ENCODE assay signal across 22 cellular contexts in genomic region chr4:6418193-6418755, GRCh38. TPM values are rescaled to one million over a fixed set of nuclear protein-coding genes. Genes with fewer than 3 reads are reported as not detected.
"Had no signal": no experiment of that assay in that cellular context is flagged by ENCODE, and none has a peak within 500 bp of the region (broad histone marks: within the 10 kb centered on the region; RNA-seq: fewer than 3 reads in every experiment).

No MANE protein-coding gene starts in this region.

- H3K36me3 ChIP-seq: heart left ventricle, left ventricle myocardium inferior, lower lobe of right lung, sigmoid colon, thyroid gland, uterus had no signal

- H3K4me3 ChIP-seq: dorsolateral prefrontal cortex, esophagus squamous epithelium, heart left ventricle, left ventricle myocardium inferior, lower lobe of right lung, psoas muscle, sigmoid colon, skin epidermis, thyroid gland, uterus had no signal

- H3K4me1 ChIP-seq: lower lobe of right lung, psoas muscle, thyroid gland had no signal

- H3K27ac ChIP-seq: esophagus squamous epithelium, heart left ventricle, left ventricle myocardium inferior, lower lobe of right lung, psoas muscle, sigmoid colon, skin epidermis, thyroid gland had no signal

- H3K36me3 Mint-ChIP-seq: memory B cell; natural killer cell treated with Interleukin-12 subunit alpha and Interleukin-12 subunit beta and Interleukin-15 and Interleukin-18, amount 100 ng/mL, for 72 hours; type B pancreatic cell had no signal

- H3K9me3 Mint-ChIP-seq: central memory CD8-positive, alpha-beta T cell; effector memory CD8-positive, alpha-beta T cell; natural killer cell treated with Interleukin-12 subunit alpha and Interleukin-12 subunit beta and Interleukin-15 and Interleukin-18, amount 100 ng/mL, for 72 hours; type B pancreatic cell had no signal

- H3K9me3 ChIP-seq: esophagus squamous epithelium, heart left ventricle, left ventricle myocardium inferior, lower lobe of right lung, psoas muscle, sigmoid colon, thyroid gland, uterus had no signal

- DNase-seq: cortex of kidney; dorsolateral prefrontal cortex; effector memory CD8-positive, alpha-beta T cell; esophagus squamous epithelium; foreskin fibroblast; heart left ventricle; hippocampal formation; left ventricle myocardium inferior; lower lobe of right lung; midbrain; psoas muscle; retina; sigmoid colon; stimulated activated naive CD4-positive, alpha-beta T cell treated with Interleukin-2 at 50 U/mL for 16 hours; thyroid gland; uterus had no signal

- H3K27ac Mint-ChIP-seq: effector memory CD8-positive, alpha-beta T cell; memory B cell; natural killer cell treated with Interleukin-12 subunit alpha and Interleukin-12 subunit beta and Interleukin-15 and Interleukin-18, amount 100 ng/mL, for 72 hours; type B pancreatic cell had no signal

- H3K4me3 Mint-ChIP-seq: central memory CD8-positive, alpha-beta T cell; effector memory CD8-positive, alpha-beta T cell; memory B cell; natural killer cell treated with Interleukin-12 subunit alpha and Interleukin-12 subunit beta and Interleukin-15 and Interleukin-18, amount 100 ng/mL, for 72 hours; type B pancreatic cell had no signal

- H3K27me3 ChIP-seq: dorsolateral prefrontal cortex, thyroid gland, uterus had no signal

- H3K4me1 Mint-ChIP-seq: central memory CD8-positive, alpha-beta T cell had no signal

- ATAC-seq: effector memory CD8-positive, alpha-beta T cell; heart left ventricle; lower lobe of right lung; natural killer cell treated with Interleukin-12 subunit alpha and Interleukin-12 subunit beta and Interleukin-15 and Interleukin-18, amount 100 ng/mL, for 72 hours; psoas muscle had no signal

RNA-seq across cellular contexts. Expression of gene PPP2R2C, which starts 54.1 kb away (rescaled TPM):
- total RNA-seq: epithelial cell of proximal tubule; lower lobe of right lung; natural killer cell treated with Interleukin-12 subunit alpha and Interleukin-12 subunit beta and Interleukin-15 and Interleukin-18, amount 100 ng/mL, for 72 hours had no signal
